Comparison of ENCODE assay signal across 21 cellular contexts in the genomic region with DNA sequence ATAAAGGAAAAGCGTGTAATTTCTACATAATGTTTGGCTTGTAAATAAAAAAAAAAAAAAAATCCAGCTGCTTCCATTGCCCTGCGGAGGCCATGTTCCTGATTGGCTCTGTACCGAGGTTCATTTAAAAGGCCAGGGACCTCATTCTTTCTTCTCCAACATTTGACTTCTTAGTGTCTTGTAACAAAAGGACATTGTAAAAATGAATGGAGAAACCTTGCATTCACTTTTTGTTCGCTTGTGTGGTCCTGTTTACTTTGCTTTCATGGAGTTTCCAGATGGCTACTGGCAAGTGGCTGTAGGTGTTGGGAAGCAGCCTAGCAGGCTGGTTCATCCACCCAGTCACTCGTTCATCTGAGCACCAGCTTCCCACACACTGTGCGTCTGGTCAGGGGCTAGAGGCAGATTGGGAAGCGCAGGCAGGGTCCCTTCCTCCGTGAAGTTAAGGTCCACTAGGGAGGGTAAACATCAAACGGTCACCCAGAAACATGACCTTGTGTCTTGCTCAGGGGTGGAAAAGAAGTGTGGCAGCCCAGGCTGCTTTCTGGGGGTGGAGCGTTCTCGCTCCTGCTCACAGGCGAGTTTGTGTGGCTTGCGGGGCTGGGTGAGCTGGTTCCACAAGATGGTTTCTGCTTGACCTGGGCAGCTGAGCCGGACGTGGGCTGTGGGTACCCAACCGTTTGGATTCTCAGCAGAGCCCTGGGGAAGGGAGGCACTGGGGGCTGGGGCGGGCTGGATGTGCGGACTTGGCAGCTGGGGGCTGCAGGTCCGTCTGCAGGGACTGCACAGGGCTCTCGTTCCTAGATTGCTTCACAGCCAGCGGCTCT.
A peak's percentile ranks its signal among the peaks of the same experiment; 100 is the strongest.
DNase-seq lines count a peak whose midpoint lies in the region; ATAC-seq and TF ChIP-seq lines count a peak whose summit lies in the region.
"Had no signal": no experiment of that assay in that cellular context is flagged by ENCODE, and none has a peak within 500 bp of the region (broad histone marks: within the 10 kb centered on the region; RNA-seq: fewer than 3 reads in every experiment).

No MANE protein-coding gene starts in this region.

- no peak overlapping the region for H3K9ac ChIP-seq in trophoblast cell (ENCODE audit: low read length)

- H3K27me3 ChIP-seq in trophoblast cell (ENCODE audit: insufficient read depth, low read length): no peaks in the 10 kb centered on the region

- no peak overlapping the region for H2BK5ac ChIP-seq in trophoblast cell (ENCODE audit: low read depth, low read length, poor library complexity)

- no peaks in the 10 kb centered on the region for H3K79me1 ChIP-seq in trophoblast cell (ENCODE audit: low read length)

- no peak overlapping the region for H4K91ac ChIP-seq in trophoblast cell (ENCODE audit: low read depth, low read length)

- peak overlapping the region; percentile 24 for H3K14ac ChIP-seq in trophoblast cell (ENCODE audit: low read length)

- no peak for ATAC-seq in natural killer cell
- ATAC-seq in natural killer cell treated with Interleukin-12 subunit alpha and Interleukin-12 subunit beta and Interleukin-15 and Interleukin-18, amount 100 ng/mL, for 72 hours: no peak
- peak; percentile 21; the same call in 1 of the 2 replicates for ATAC-seq in WTC11
- no peak for ATAC-seq in stimulated activated effector memory CD8-positive, alpha-beta T cell treated with anti-CD3 and anti-CD28 coated beads, Interleukin-12 subunit alpha, Interleukin-12 subunit beta, amount 100 ng/mL, for 72 hours
- no peak for ATAC-seq in GM18907 (IDR thresholded peaks at IDR 0.05; ENCODE audit: unreplicated experiment)
- ATAC-seq: HCT116, K562, PC-3 had no signal

- H2BK12ac ChIP-seq in trophoblast cell (ENCODE audit: low read length): peak overlapping the region; percentile 15

- no peak for DNase-seq in natural killer cell
- DNase-seq in natural killer cell treated with Interleukin-12 subunit alpha and Interleukin-12 subunit beta and Interleukin-15 and Interleukin-18, amount 100 ng/mL, for 72 hours (ENCODE audit: low spot score): no peak
- no peak for DNase-seq in WTC11 (ENCODE audit: low spot score)
- peak; percentile 79 to 86 for DNase-seq in trophoblast cell
- no peak for DNase-seq in NCI-H69 (lab: John Stamatoyannopoulos, UW)
- no peak for DNase-seq in stimulated activated effector memory CD8-positive, alpha-beta T cell treated with anti-CD3 and anti-CD28 coated beads, Interleukin-12 subunit alpha, Interleukin-12 subunit beta, amount 100 ng/mL, for 72 hours (ENCODE audit: low spot score in 2 of 2)
- DNase-seq: ACHN; Calu3; CD4-positive, alpha-beta memory T cell; DMS53; MV-4-11; NCI-H1417; NCI-H1930; NCI-H2171 treated with DMSO at 0.1 percent for 48 hours; NCI-H446 treated with DMSO at 0.1 percent for 48 hours; NCI-H82; PC-3 had no signal

- no peak overlapping the region for H2AFZ ChIP-seq in trophoblast cell (ENCODE audit: insufficient read depth, low read length, poor library complexity)

- no peak overlapping the region for H3K23ac ChIP-seq in trophoblast cell (ENCODE audit: low read length)

- H3K4me2 ChIP-seq in trophoblast cell (ENCODE audit: low read length): no peak overlapping the region

- no peak overlapping the region for H2BK120ac ChIP-seq in trophoblast cell (ENCODE audit: insufficient read depth, low read length, poor library complexity)

- H3K9me3 Mint-ChIP-seq in natural killer cell: no peaks in the 10 kb centered on the region
- no peaks in the 10 kb centered on the region for H3K9me3 Mint-ChIP-seq in natural killer cell treated with Interleukin-12 subunit alpha and Interleukin-12 subunit beta and Interleukin-15 and Interleukin-18, amount 100 ng/mL, for 72 hours
- no peaks in the 10 kb centered on the region for H3K9me3 Mint-ChIP-seq in WTC11
- H3K9me3 Mint-ChIP-seq in stimulated activated effector memory CD8-positive, alpha-beta T cell treated with anti-CD3 and anti-CD28 coated beads, Interleukin-12 subunit alpha, Interleukin-12 subunit beta, amount 100 ng/mL, for 72 hours: no peaks in the 10 kb centered on the region
- H3K9me3 Mint-ChIP-seq: CD4-positive, alpha-beta memory T cell had no signal

- H3K27me3 Mint-ChIP-seq in natural killer cell (ENCODE audit: low read depth in 2 of 2) (no peaks in the 10 kb centered on the region), WTC11 (ENCODE audit: low read depth) (no peaks in the 10 kb centered on the region)
- H3K27me3 Mint-ChIP-seq in natural killer cell treated with Interleukin-12 subunit alpha and Interleukin-12 subunit beta and Interleukin-15 and Interleukin-18, amount 100 ng/mL, for 72 hours: no peaks in the 10 kb centered on the region

- no CpG with 5 or more reads among the region's 21 CpGs for WGBS in trophoblast cell (ENCODE audit: extremely low coverage, insufficient coverage, insufficient read length)

- intact Hi-C loops in natural killer cell (cut with micrococcal nuclease): no loop called here

- H3K4ac ChIP-seq in trophoblast cell (ENCODE audit: low read depth, low read length): no peak overlapping the region

- H3K9me3 ChIP-seq in trophoblast cell (ENCODE audit: insufficient read depth, low read depth, low read length): no peaks in the 10 kb centered on the region

- H4K12ac ChIP-seq in trophoblast cell (ENCODE audit: low read depth, low read length): no peak overlapping the region

- H3K27ac Mint-ChIP-seq in natural killer cell (no peak overlapping the region), WTC11 (0 out of 2 replicates have a peak overlapping the region, but pooled peaks have one; percentile 41)
- no peak overlapping the region for H3K27ac Mint-ChIP-seq in natural killer cell treated with Interleukin-12 subunit alpha and Interleukin-12 subunit beta and Interleukin-15 and Interleukin-18, amount 100 ng/mL, for 72 hours
- H3K27ac Mint-ChIP-seq in stimulated activated effector memory CD8-positive, alpha-beta T cell treated with anti-CD3 and anti-CD28 coated beads, Interleukin-12 subunit alpha, Interleukin-12 subunit beta, amount 100 ng/mL, for 72 hours: no peak overlapping the region
- H3K27ac Mint-ChIP-seq: CD4-positive, alpha-beta memory T cell had no signal

- peaks cover 6 to 10% of the 10 kb centered on the region in 2 experiments for H3K4me1 ChIP-seq in trophoblast cell (ENCODE audit: control insufficient read depth in 1 of 2, insufficient read depth in 2 of 2, low read length in 2 of 2)

- H3K79me2 ChIP-seq in trophoblast cell (ENCODE audit: control insufficient read depth, insufficient read depth, low read length, poor library complexity): no peaks in the 10 kb centered on the region

- POLR2A ChIA-PET in WTC11 (lab: Charles Lee): no interaction called here

- no peak overlapping the region for H3K27ac ChIP-seq in trophoblast cell (ENCODE audit: low read depth, low read length)
- H3K27ac ChIP-seq: SK-N-MC had no signal

- no peak for TF ChIP-seq CTCF in natural killer cell (IDR thresholded peaks at IDR 0.05)
- TF ChIP-seq CTCF in WTC11 (IDR thresholded peaks at IDR 0.05): no peak

- H2AK5ac ChIP-seq in trophoblast cell (ENCODE audit: low read length): no peak overlapping the region

- H3K4me3 Mint-ChIP-seq in natural killer cell (peak overlapping the region; percentile 6), WTC11 (no peak overlapping the region)
- no peak overlapping the region for H3K4me3 Mint-ChIP-seq in natural killer cell treated with Interleukin-12 subunit alpha and Interleukin-12 subunit beta and Interleukin-15 and Interleukin-18, amount 100 ng/mL, for 72 hours
- no peak overlapping the region for H3K4me3 Mint-ChIP-seq in stimulated activated effector memory CD8-positive, alpha-beta T cell treated with anti-CD3 and anti-CD28 coated beads, Interleukin-12 subunit alpha, Interleukin-12 subunit beta, amount 100 ng/mL, for 72 hours
- H3K4me3 Mint-ChIP-seq: CD4-positive, alpha-beta memory T cell had no signal

- no peak overlapping the region for H3K18ac ChIP-seq in trophoblast cell (ENCODE audit: low read length)

- H3K4me1 Mint-ChIP-seq in natural killer cell: peaks cover 0 to 5% of the 10 kb centered on the region in 2 donors
- H3K4me1 Mint-ChIP-seq in natural killer cell treated with Interleukin-12 subunit alpha and Interleukin-12 subunit beta and Interleukin-15 and Interleukin-18, amount 100 ng/mL, for 72 hours (ENCODE audit: low read depth in 2 of 2): no peaks in the 10 kb centered on the region
- H3K4me1 Mint-ChIP-seq in WTC11: peaks cover 33% of the 10 kb centered on the region
- H3K4me1 Mint-ChIP-seq in stimulated activated effector memory CD8-positive, alpha-beta T cell treated with anti-CD3 and anti-CD28 coated beads, Interleukin-12 subunit alpha, Interleukin-12 subunit beta, amount 100 ng/mL, for 72 hours: no peaks in the 10 kb centered on the region

- CTCF ChIA-PET in WTC11 (lab: Charles Lee): interaction anchor here (0.5 to 3.4 kb wide), 6 partner anchors 8 to 423 kb away, joined by 3 to 20 read pairs (median 4); no protein-coding TSS in a partner anchor

- H3K36me3 Mint-ChIP-seq in natural killer cell (no peaks in the 10 kb centered on the region), WTC11 (peaks cover 22% of the 10 kb centered on the region)
- no peaks in the 10 kb centered on the region for H3K36me3 Mint-ChIP-seq in natural killer cell treated with Interleukin-12 subunit alpha and Interleukin-12 subunit beta and Interleukin-15 and Interleukin-18, amount 100 ng/mL, for 72 hours
- H3K36me3 Mint-ChIP-seq in stimulated activated effector memory CD8-positive, alpha-beta T cell treated with anti-CD3 and anti-CD28 coated beads, Interleukin-12 subunit alpha, Interleukin-12 subunit beta, amount 100 ng/mL, for 72 hours: peaks cover 6% of the 10 kb centered on the region
- H3K36me3 Mint-ChIP-seq: CD4-positive, alpha-beta memory T cell had no signal

- H3K36me3 ChIP-seq in trophoblast cell (ENCODE audit: control insufficient read depth in 1 of 2, insufficient read depth in 2 of 2, low read length in 2 of 2): peaks cover 3 to 9% of the 10 kb centered on the region in 2 experiments

- peak overlapping the region; percentile 36 for H4K8ac ChIP-seq in trophoblast cell (ENCODE audit: low read depth, low read length)

- no peak overlapping the region for H3K4me3 ChIP-seq in trophoblast cell (ENCODE audit: low read depth, low read length)
- H3K4me3 ChIP-seq: K562, SK-N-MC had no signal

TF ChIP-seq in WTC11, 78 proteins besides CTCF, POLR2A, EP300 and RAD21 (continues in another document):
- TF ChIP-seq FOXP4 (CRISPR knock-in tag; IDR thresholded peaks at IDR 0.05): no peak

Comparison
In these comparisons a context has a peak if more than half of its experiments do, and no peak if none do; other contexts are left out.
1. DNase-seq: peak in trophoblast cell (2 of 2); none in natural killer cell (single experiment), natural killer cell treated with Interleukin-12 subunit alpha and Interleukin-12 subunit beta and Interleukin-15 and Interleukin-18, amount 100 ng/mL, for 72 hours (single experiment), WTC11 (single experiment), NCI-H69 (single experiment) and stimulated activated effector memory CD8-positive, alpha-beta T cell treated with anti-CD3 and anti-CD28 coated beads, Interleukin-12 subunit alpha, Interleukin-12 subunit beta, amount 100 ng/mL, for 72 hours (0 of 2).